In genomic region chr1:232225336-232226131, GRCh38 we compare ENCODE assay signal across 16 cellular contexts.
A peak's percentile ranks its signal among the peaks of the same experiment; 100 is the strongest.
DNase-seq lines count a peak whose midpoint lies in the region; ATAC-seq and TF ChIP-seq lines count a peak whose summit lies in the region.
"Had no signal": no experiment of that assay in that cellular context is flagged by ENCODE, and none has a peak within 500 bp of the region (broad histone marks: within the 10 kb centered on the region; RNA-seq: fewer than 3 reads in every experiment).

No MANE protein-coding gene starts in this region.

- H3K9me3 Mint-ChIP-seq in T-cell, result no peaks in the 10 kb centered on the region

- H3K79me2 ChIP-seq in GM23248 (ENCODE audit: insufficient read depth), result no peaks in the 10 kb centered on the region

- peak overlapping the region in 2 of 3 donors; percentile 25 to 26 for H3K4me3 Mint-ChIP-seq in T-cell
- H3K4me3 Mint-ChIP-seq: IgD-negative memory B cell had no signal

- peaks cover 23% of the 10 kb centered on the region for H3K4me1 ChIP-seq in A673 (ENCODE audit: insufficient read depth, low read length, poor library complexity, severe bottlenecking)
- H3K4me1 ChIP-seq in GM23248 (ENCODE audit: insufficient read depth), result peaks cover 6% of the 10 kb centered on the region
- H3K4me1 ChIP-seq in iPS-20b (ENCODE audit: insufficient read depth, low read length), result peaks cover 28% of the 10 kb centered on the region
- H3K4me1 ChIP-seq: Peyer's patch had no signal

- no TSS peak for BruUV-seq in A673 (replicated peaks; lab: Mats Ljungman, UMichigan)

- H3K4me3 ChIP-seq in A673 (ENCODE audit: low read depth, low read length, poor library complexity, severe bottlenecking) (peak overlapping the region; percentile 24), GM23248 (no peak overlapping the region), iPS-20b (ENCODE audit: low read length) (peak overlapping the region; percentile 54)
- H3K4me3 ChIP-seq: Peyer's patch had no signal

- 87 to 88% methylated on average over 13 of the region's 13 CpGs for WGBS in GM23248 (ENCODE audit: low coverage in 1 of 2, low lambda C conversion rate in 2 of 2, missing lambda C conversion rate in 2 of 2), 2 experiments

- TF ChIP-seq CTCF in A673 (conservative IDR thresholded peaks at IDR 0.05; ENCODE audit: low read depth, low read length), result no peak

- no peak overlapping the region for H3K27ac ChIP-seq in A673 (ENCODE audit: low read depth, low read length, poor library complexity, severe bottlenecking)
- no peak overlapping the region for H3K27ac ChIP-seq in GM23248
- no peak overlapping the region for H3K27ac ChIP-seq in iPS-20b (ENCODE audit: low read length)
- H3K27ac ChIP-seq: Peyer's patch, VCaP had no signal

- H3K9me3 ChIP-seq in A673 (ENCODE audit: low read depth, low read length, poor library complexity, severe bottlenecking) (no peaks in the 10 kb centered on the region), GM23248 (ENCODE audit: low read depth) (no peaks in the 10 kb centered on the region), iPS-20b (ENCODE audit: insufficient read depth, low read depth, low read length) (no peaks in the 10 kb centered on the region)
- H3K9me3 ChIP-seq: Peyer's patch had no signal

- ATAC-seq in T-cell (replicated peaks in 1 of 4), result no peak
- ATAC-seq in GM19397 (IDR thresholded peaks at IDR 0.05; ENCODE audit: unreplicated experiment), result no peak
- ATAC-seq: HCT116 had no signal

- no peaks in the 10 kb centered on the region for H4K20me1 ChIP-seq in GM23248 (ENCODE audit: insufficient read depth)

- H3K36me3 Mint-ChIP-seq in T-cell, result no peaks in the 10 kb centered on the region
- H3K36me3 Mint-ChIP-seq: IgD-negative memory B cell had no signal

- H3K4me2 ChIP-seq in GM23248 (ENCODE audit: unreplicated experiment), result peak overlapping the region; percentile 58

- intact Hi-C loops in A673 (cut with micrococcal nuclease; ENCODE audit: unreplicated experiment), result no loop called here

- H3K27ac Mint-ChIP-seq in T-cell, result peak overlapping the region; percentile 44 to 79
- H3K27ac Mint-ChIP-seq: IgD-negative memory B cell had no signal

- H3K36me3 ChIP-seq in A673 (ENCODE audit: insufficient read depth, low read length, poor library complexity, severe bottlenecking) (no peaks in the 10 kb centered on the region), GM23248 (ENCODE audit: low read depth) (no peaks in the 10 kb centered on the region), iPS-20b (ENCODE audit: insufficient read depth, low read depth, low read length) (no peaks in the 10 kb centered on the region)
- H3K36me3 ChIP-seq: Peyer's patch had no signal

- no peaks in the 10 kb centered on the region for H3K27me3 ChIP-seq in A673 (replicated peaks; ENCODE audit: insufficient read depth, low read depth, low read length, poor library complexity)
- no peaks in the 10 kb centered on the region for H3K27me3 ChIP-seq in GM23248 (replicated peaks; ENCODE audit: insufficient read depth)
- H3K27me3 ChIP-seq in iPS-20b (ENCODE audit: insufficient read depth, low read length), result peaks cover 69% of the 10 kb centered on the region
- H3K27me3 ChIP-seq: Peyer's patch had no signal

- H3K9me2 ChIP-seq in GM23248 (ENCODE audit: insufficient read depth), result no peaks in the 10 kb centered on the region

- DNase-seq in A673 (ENCODE audit: low spot score) (no peak), GM23248 (no peak), T-cell (no peak), NCI-H345 (lab: John Stamatoyannopoulos, UW) (no peak), Ammon's horn (ENCODE audit: low spot score) (no peak), DMS79 treated with DMSO at 0.1 percent for 48 hours (lab: John Stamatoyannopoulos, UW) (no peak)
- DNase-seq: activated CD8-positive, alpha-beta memory T cell treated with anti-CD3 and anti-CD28 coated beads for 24 hours; aorta; GF-D8; NCI-H526 had no signal

- no peaks in the 10 kb centered on the region for H3F3A ChIP-seq in GM23248 (ENCODE audit: insufficient read depth)

- H2AFZ ChIP-seq in GM23248, result no peak overlapping the region

- H3K4me1 Mint-ChIP-seq in T-cell, result peaks cover 10 to 31% (median 22%) of the 10 kb centered on the region in 3 donors

- no peak overlapping the region for H3K9ac ChIP-seq in GM23248
- H3K9ac ChIP-seq in iPS-20b (ENCODE audit: low read depth, low read length), result no peak overlapping the region

- in situ Hi-C loops in GM23248 (cut with MboI), result no loop called here

- POLR2A ChIA-PET in A673 (lab: Charles Lee; ENCODE audit: low non-redundant PET) (no interaction called here), T-cell (lab: Charles Lee) (interaction anchor here in 1 of 2 donors (0.6 kb wide), 2 partner anchors 251 to 276 kb away, joined by 4 to 5 read pairs; no protein-coding TSS in a partner anchor)

- CTCF ChIA-PET in A673 (lab: Charles Lee), result no interaction called here
- CTCF ChIA-PET in T-cell (lab: Charles Lee), result interaction anchor here (0.6 to 1.1 kb wide), 4 partner anchors 256 to 1035 kb away, joined by 3 to 7 read pairs (median 4); no protein-coding TSS in a partner anchor

- peaks cover 0 to 5% of the 10 kb centered on the region in 2 donors for H3K27me3 Mint-ChIP-seq in T-cell
